Comparison of ENCODE assay signal across 20 cellular contexts in the genomic region with DNA sequence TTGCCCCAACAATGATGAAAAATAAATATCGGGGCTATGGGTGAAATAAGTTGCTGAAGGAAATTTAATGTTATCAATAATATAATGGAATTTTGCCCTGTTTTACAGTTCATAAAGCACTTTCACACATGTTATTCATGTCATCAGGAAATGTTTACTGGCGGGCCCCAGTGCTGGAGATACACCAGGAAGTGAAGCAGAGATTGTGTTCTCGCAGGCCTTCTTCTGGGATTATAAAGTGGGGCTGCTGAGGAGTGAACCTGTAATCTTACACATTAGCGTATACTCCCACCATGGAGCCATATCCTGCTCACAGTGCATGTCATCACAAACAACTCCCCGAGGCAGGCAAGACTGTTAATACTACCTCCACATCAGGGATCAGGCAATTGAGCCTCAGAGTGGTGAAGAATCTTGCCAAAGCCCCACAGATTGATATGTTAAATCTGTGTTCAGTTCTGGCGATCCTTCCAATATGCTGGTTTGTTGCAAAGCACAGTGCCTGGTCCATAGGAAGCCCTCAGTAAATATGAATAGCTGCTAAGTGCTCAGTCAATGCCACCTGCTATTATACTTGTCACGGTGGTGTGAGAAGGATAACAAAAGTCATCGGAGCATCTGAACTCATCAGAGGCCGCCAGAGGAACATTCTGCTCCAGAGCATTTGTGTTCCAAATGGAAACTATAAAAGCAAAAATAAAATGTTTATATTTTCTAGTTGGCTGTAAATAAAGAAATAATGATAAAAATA.
DNase-seq lines count a peak whose midpoint lies in the region; ATAC-seq and TF ChIP-seq lines count a peak whose summit lies in the region.
"Had no signal": no experiment of that assay in that cellular context is flagged by ENCODE, and none has a peak within 500 bp of the region (broad histone marks: within the 10 kb centered on the region; RNA-seq: fewer than 3 reads in every experiment).

No MANE protein-coding gene starts in this region.

- no peak overlapping the region for H2BK120ac ChIP-seq in H9 (ENCODE audit: low read depth, low read length, poor library complexity, severe bottlenecking)

- peaks cover 39% of the 10 kb centered on the region for H3K4me1 Mint-ChIP-seq in mesothelial cell of epicardium
- peaks cover 32 to 41% of the 10 kb centered on the region in 2 experiments for H3K4me1 Mint-ChIP-seq in H9
- H3K4me1 Mint-ChIP-seq: activated CD8-positive, alpha-beta memory T cell treated with anti-CD3 and anti-CD28 coated beads, Interleukin-2, amount 10 ng/mL, durations not matched to agents 7 days and 5 days; IgD-negative memory B cell had no signal

- H3K9me3 ChIP-seq in heart left ventricle = no peaks in the 10 kb centered on the region
- no peaks in the 10 kb centered on the region for H3K9me3 ChIP-seq in right cardiac atrium (ENCODE audit: control insufficient read depth, low read length)
- H3K9me3 ChIP-seq in H9 (ENCODE audit: control insufficient read depth, low read depth, low read length) = no peaks in the 10 kb centered on the region
- no peaks in the 10 kb centered on the region for H3K9me3 ChIP-seq in suprapubic skin

- H3K4me1 ChIP-seq in heart left ventricle (peaks cover 0 to 17% (median 7%) of the 10 kb centered on the region in 12 donors), right cardiac atrium (ENCODE audit: control insufficient read depth, insufficient read depth, low read length) (peaks cover 6% of the 10 kb centered on the region), H9 (ENCODE audit: insufficient read depth, low read length) (peaks cover 10% of the 10 kb centered on the region; the same call in 1 of the 2 replicates), suprapubic skin (no peaks in the 10 kb centered on the region)

- no peak overlapping the region for H2AFZ ChIP-seq in H9 (ENCODE audit: low read length)

- no peaks in the 10 kb centered on the region; the same call in 1 of the 2 replicates for H3K79me2 ChIP-seq in H9 (ENCODE audit: insufficient read depth, low read length)

- no peaks in the 10 kb centered on the region for H4K20me1 ChIP-seq in H9 (ENCODE audit: control insufficient read depth, insufficient read depth, insufficient read length)

- H2BK20ac ChIP-seq in H9 (ENCODE audit: low read depth, low read length, poor library complexity, severe bottlenecking) = no peak overlapping the region

- peak; percentile 61 to 75 (median 64) for ATAC-seq in heart left ventricle
- no peak for ATAC-seq in right cardiac atrium
- ATAC-seq: activated CD8-positive, alpha-beta memory T cell treated with anti-CD3 and anti-CD28 coated beads, Interleukin-2, amount 10 ng/mL, durations not matched to agents 7 days and 5 days; activated T-cell treated with anti-CD3 and anti-CD28 coated beads, Interleukin-2, amount 50 U/mL, for 72 hours; WTC11 had no signal

- H3K23ac ChIP-seq in H9 (ENCODE audit: insufficient read length, low read depth, low read length) = no peak overlapping the region

- H3K36me3 ChIP-seq in heart left ventricle = no peaks in the 10 kb centered on the region
- no peaks in the 10 kb centered on the region for H3K36me3 ChIP-seq in suprapubic skin

- H3K27me3 Mint-ChIP-seq in mesothelial cell of epicardium (ENCODE audit: low read depth) = no peaks in the 10 kb centered on the region
- H3K27me3 Mint-ChIP-seq in H9 (ENCODE audit: low read depth) = no peaks in the 10 kb centered on the region
- H3K27me3 Mint-ChIP-seq: IgD-negative memory B cell had no signal

- H3K4me3 Mint-ChIP-seq in mesothelial cell of epicardium = no peak overlapping the region
- no peak overlapping the region; a peak in 1 of 5 replicates for H3K4me3 Mint-ChIP-seq in H9
- H3K4me3 Mint-ChIP-seq: activated CD8-positive, alpha-beta memory T cell treated with anti-CD3 and anti-CD28 coated beads, Interleukin-2, amount 10 ng/mL, durations not matched to agents 7 days and 5 days; activated naive CD4-positive, alpha-beta T cell treated with anti-CD3 and anti-CD28 coated beads for 36 hours; activated T-cell treated with anti-CD3 and anti-CD28 coated beads, Interleukin-2, amount 50 U/mL, for 72 hours; IgD-negative memory B cell; WTC11 had no signal

- H3K27me3 ChIP-seq in heart left ventricle (no peaks in the 10 kb centered on the region), right cardiac atrium (ENCODE audit: control insufficient read depth, insufficient read depth) (no peaks in the 10 kb centered on the region), H9 (ENCODE audit: insufficient read depth, low read length) (no peaks in the 10 kb centered on the region), suprapubic skin (no peaks in the 10 kb centered on the region)

- H3K27ac Mint-ChIP-seq in mesothelial cell of epicardium (peak overlapping the region; percentile 5), H9 (peak overlapping the region in 1 of 3 experiments; percentile 54; a peak in 1 of 7 replicates)
- H3K27ac Mint-ChIP-seq: activated CD8-positive, alpha-beta memory T cell treated with anti-CD3 and anti-CD28 coated beads, Interleukin-2, amount 10 ng/mL, durations not matched to agents 7 days and 5 days; activated naive CD4-positive, alpha-beta T cell treated with anti-CD3 and anti-CD28 coated beads for 36 hours; activated T-cell treated with anti-CD3 and anti-CD28 coated beads, Interleukin-2, amount 50 U/mL, for 72 hours; IgD-negative memory B cell; WTC11 had no signal

- H4K5ac ChIP-seq in H9 (ENCODE audit: insufficient read length, low read depth, low read length) = no peak overlapping the region

- no peak overlapping the region for H3K18ac ChIP-seq in H9 (ENCODE audit: insufficient read length, low read depth, low read length)

- H4K91ac ChIP-seq in H9 (ENCODE audit: insufficient read length, low read depth, low read length) = no peak overlapping the region

- H2BK12ac ChIP-seq in H9 (ENCODE audit: insufficient read length, low read depth, low read length) = no peak overlapping the region

- H2BK5ac ChIP-seq in H9 (ENCODE audit: insufficient read length, low read length) = no peak overlapping the region

- H3K36me3 Mint-ChIP-seq in mesothelial cell of epicardium (no peaks in the 10 kb centered on the region), H9 (ENCODE audit: insufficient read depth in 1 of 3, low read depth in 3 of 3) (peaks cover 0 to 4% (median 3%) of the 10 kb centered on the region in 3 experiments; a peak in 2 of 7 replicates)
- H3K36me3 Mint-ChIP-seq: activated CD8-positive, alpha-beta memory T cell treated with anti-CD3 and anti-CD28 coated beads, Interleukin-2, amount 10 ng/mL, durations not matched to agents 7 days and 5 days; IgD-negative memory B cell had no signal

- TF ChIP-seq CTCF in heart left ventricle (IDR thresholded peaks at IDR 0.05) (no peak), mesothelial cell of epicardium (IDR thresholded peaks at IDR 0.05; ENCODE audit: unreplicated experiment) (no peak), H9 (conservative IDR thresholded peaks at IDR 0.05) (no peak), suprapubic skin (IDR thresholded peaks at IDR 0.05) (no peak)

- intact Hi-C loops in heart left ventricle (cut with DNase I) (loop anchor here in 1 of 10 donors (5.0 kb wide), 1 partner anchor 47 kb away; no protein-coding TSS in a partner anchor), right cardiac atrium (cut with DNase I) (no loop called here)

- no peak overlapping the region for H3K9ac ChIP-seq in H9 (ENCODE audit: extremely low read depth, insufficient read length, low read length)

- no peak overlapping the region for H2AK5ac ChIP-seq in H9 (ENCODE audit: insufficient read length, low read length)

- in situ Hi-C loops in G401 (cut with HindIII; ENCODE audit: low sequenced_read_pairs) = no loop called here

- TF ChIP-seq POLR2A in heart left ventricle (IDR thresholded peaks at IDR 0.05) = no peak
- no peak for TF ChIP-seq POLR2A in suprapubic skin (IDR thresholded peaks at IDR 0.05)

- no peaks in the 10 kb centered on the region for H3K23me2 ChIP-seq in H9 (ENCODE audit: insufficient read length, low read depth, low read length, poor library complexity, severe bottlenecking)

- H3K4ac ChIP-seq in H9 (ENCODE audit: low read depth, low read length) = no peak overlapping the region

- no peak overlapping the region for H3K4me3 ChIP-seq in heart left ventricle
- H3K4me3 ChIP-seq in right cardiac atrium (ENCODE audit: low read length) = no peak overlapping the region
- no peak overlapping the region for H3K4me3 ChIP-seq in suprapubic skin

- H3K79me1 ChIP-seq in H9 (ENCODE audit: insufficient read depth, low read depth, low read length, poor library complexity, severe bottlenecking) = no peaks in the 10 kb centered on the region

- WGBS in heart left ventricle, 4 donors = 43 to 51% (median 49%) methylated on average over 9 of the region's 9 CpGs
- 57% methylated on average over 9 of the region's 9 CpGs for WGBS in right cardiac atrium
- no CpG with 5 or more reads among the region's 9 CpGs for WGBS in H9 (ENCODE audit: extremely low coverage, insufficient read length, low lambda C conversion rate)
- 74% methylated on average over 9 of the region's 9 CpGs for WGBS in suprapubic skin

- H3K14ac ChIP-seq in H9 (ENCODE audit: insufficient read depth, low read length) = no peak overlapping the region

- peak overlapping the region in 6 of 12 donors; percentile 7 to 52 (median 34) for H3K27ac ChIP-seq in heart left ventricle
- no peak overlapping the region for H3K27ac ChIP-seq in right cardiac atrium (ENCODE audit: low read length)
- H3K27ac ChIP-seq in H9 (ENCODE audit: insufficient read length, low read depth, low read length) = no peak overlapping the region
- H3K27ac ChIP-seq in suprapubic skin = no peak overlapping the region
- H3K27ac ChIP-seq: RWPE1 had no signal

- H3K56ac ChIP-seq in H9 (ENCODE audit: insufficient read length, low read depth, low read length) = no peak overlapping the region

- H3T11ph ChIP-seq in H9 (ENCODE audit: low read length) = no peak overlapping the region

- DNase-seq in heart left ventricle (no peak), right cardiac atrium (no peak), NCI-H69 (lab: John Stamatoyannopoulos, UW) (peak; percentile 70), mesothelial cell of epicardium (ENCODE audit: low spot score in 2 of 2, unreplicated experiment in 2 of 2) (no peak), G401 (ENCODE audit: low spot score) (no peak), H9 (no peak), suprapubic skin (ENCODE audit: low spot score in 2 of 2) (no peak)
- DNase-seq: activated CD4-positive, alpha-beta T cell treated with anti-CD3 and anti-CD28 coated beads, Interleukin-2, amount 50 U/mL, for 1 hour; activated CD8-positive, alpha-beta memory T cell treated with anti-CD3 and anti-CD28 coated beads, Interleukin-2, amount 10 ng/mL, durations not matched to agents 7 days and 5 days; activated naive CD4-positive, alpha-beta T cell treated with anti-CD3 and anti-CD28 coated beads for 36 hours; activated T-cell treated with anti-CD3 and anti-CD28 coated beads, Interleukin-2, amount 50 U/mL, for 72 hours; C1 segment of cervical spinal cord; cortex of kidney; kidney; mammary epithelial cell; NCI-H1092; nucleus accumbens had no signal

- peaks cover 4% of the 10 kb centered on the region for H3K9me3 Mint-ChIP-seq in mesothelial cell of epicardium
- H3K9me3 Mint-ChIP-seq in H9 = no peaks in the 10 kb centered on the region
- H3K9me3 Mint-ChIP-seq: activated naive CD4-positive, alpha-beta T cell treated with anti-CD3 and anti-CD28 coated beads for 36 hours; activated T-cell treated with anti-CD3 and anti-CD28 coated beads, Interleukin-2, amount 50 U/mL, for 72 hours; IgD-negative memory B cell had no signal

- no peak overlapping the region for H2BK15ac ChIP-seq in H9 (ENCODE audit: low read depth, low read length)

- H4K8ac ChIP-seq in H9 (replicated peaks; ENCODE audit: insufficient read length, low read depth, low read length) = no peak overlapping the region

- no peak for TF ChIP-seq EP300 in suprapubic skin (IDR thresholded peaks at IDR 0.05)

- no peak overlapping the region for H3K4me2 ChIP-seq in H9 (ENCODE audit: insufficient read depth, insufficient read length, low read length)

Comparison
In these comparisons a context has a peak if more than half of its experiments do, and no peak if none do; other contexts are left out.
1. ATAC-seq: peak in heart left ventricle (4 of 4); none in right cardiac atrium (0 of 2).